ENCODE assay signal across 8 cellular contexts in the genomic region with DNA sequence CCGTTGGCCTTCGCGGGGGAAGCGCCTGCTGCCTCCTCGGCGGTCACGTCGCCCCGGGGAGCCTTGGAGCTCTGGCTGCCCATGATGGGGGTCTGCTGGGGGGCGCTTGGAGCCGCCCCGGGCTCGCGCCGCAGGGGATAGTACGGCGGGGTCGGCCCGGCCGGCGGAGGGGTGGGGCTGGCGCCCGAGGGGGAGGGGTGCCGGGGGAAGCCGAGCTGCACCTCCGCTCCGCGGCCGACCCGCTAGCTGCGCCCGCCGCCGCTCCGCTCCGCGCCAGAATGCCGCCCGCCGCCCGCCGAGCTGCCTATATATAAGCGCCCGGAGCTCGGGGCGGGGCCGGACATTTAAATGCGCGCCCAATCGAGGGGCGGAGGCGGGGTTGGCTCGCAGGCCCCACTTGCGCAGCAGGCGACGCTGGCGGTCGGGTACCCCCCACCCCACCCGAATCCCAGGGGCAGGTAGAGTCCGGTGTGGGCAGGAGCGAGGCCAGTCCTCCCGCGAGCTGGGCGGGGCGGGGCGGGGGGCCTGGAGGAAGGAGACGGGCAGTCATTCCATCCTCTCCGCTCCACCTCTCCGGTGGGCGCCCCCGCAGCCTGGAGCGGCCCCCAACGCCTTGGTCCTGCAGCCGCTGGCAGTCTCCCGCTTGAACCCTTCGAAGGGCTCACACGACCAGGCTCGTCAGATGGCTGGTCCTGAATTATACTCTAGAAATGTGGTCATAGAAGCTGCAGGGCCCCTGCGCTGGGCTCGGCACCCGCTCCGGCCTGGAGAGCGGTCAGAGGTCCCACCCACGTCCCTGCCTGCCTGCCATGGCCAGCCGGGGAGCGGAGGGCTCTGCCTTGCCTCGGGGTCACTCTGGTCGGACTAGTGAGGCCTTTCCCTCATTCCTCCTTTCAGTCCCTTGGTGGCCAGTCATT. TPM values are rescaled to one million over a fixed set of nuclear protein-coding genes. Genes with fewer than 3 reads are reported as not detected.
DNase-seq lines count a peak whose midpoint lies in the region; ATAC-seq, FAIRE-seq and TF ChIP-seq lines count a peak whose summit lies in the region.

A gene with protein sequence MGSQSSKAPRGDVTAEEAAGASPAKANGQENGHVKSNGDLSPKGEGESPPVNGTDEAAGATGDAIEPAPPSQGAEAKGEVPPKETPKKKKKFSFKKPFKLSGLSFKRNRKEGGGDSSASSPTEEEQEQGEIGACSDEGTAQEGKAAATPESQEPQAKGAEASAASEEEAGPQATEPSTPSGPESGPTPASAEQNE (minus strand): TSS at position 283 of the 917 bp plus-strand sequence. CDS start 200 bp downstream, at position 83.

- peak within 1 kb of the TSS; percentile 93 for H3K4me2 ChIP-seq in HepG2 (ENCODE audit: low read depth, low read length)

- peaks cover 31% of the 10 kb centered on the region for H3K36me3 Mint-ChIP-seq in activated CD4-positive, alpha-beta T cell treated with anti-CD3 and anti-CD28 coated beads, Interleukin-2, amount 10 ng/mL, durations not matched to agents 7 days and 5 days (ENCODE audit: low read depth)

- H2AFZ ChIP-seq in HepG2 (ENCODE audit: low read length) = no peak within 1 kb of the TSS

- no peak for TF ChIP-seq EP300 in HepG2 (IDR thresholded peaks at IDR 0.05; ENCODE audit: low read depth in 2 of 2, low read length in 2 of 2)
- no peak for TF ChIP-seq EP300 in HepG2 (CRISPR knock-in tag; IDR thresholded peaks at IDR 0.05; ENCODE audit: borderline replicate concordance)

- peak; percentile 91 to 93 for TF ChIP-seq POLR2A in HepG2 (IDR thresholded peaks at IDR 0.05; ENCODE audit: insufficient read depth in 1 of 2, low read depth in 2 of 2, low read length in 2 of 2)

- CTCF ChIA-PET in activated CD4-positive, alpha-beta T cell treated with anti-CD3 and anti-CD28 coated beads, Interleukin-2, amount 10 ng/mL, durations not matched to agents 7 days and 5 days (lab: Charles Lee) = interaction anchor here (0.5 to 1.8 kb wide), 11 partner anchors 9 to 154 kb away, joined by 3 to 6 read pairs (median 4); no protein-coding TSS in a partner anchor
- CTCF ChIA-PET in HepG2 (lab: Yijun Ruan, JAX; ENCODE audit: low intra/inter-chr PET ratio, low total read pairs) = interaction anchor here (1.7 kb wide), 1 partner anchor 15 kb away, joined by 4 read pairs; no protein-coding TSS in a partner anchor

- H3K9me3 ChIP-seq in colonic mucosa (no peaks in the 10 kb centered on the region), HepG2 (ENCODE audit: low read length) (no peaks in the 10 kb centered on the region)

- peaks cover 14% of the 10 kb centered on the region for H3K79me2 ChIP-seq in HepG2 (ENCODE audit: insufficient read depth, low read length)

- TF ChIP-seq RAD21 in HepG2 (CRISPR knock-in tag; IDR thresholded peaks at IDR 0.05) = no peak

- no TSS peak for BruUV-seq in HepG2 (replicated peaks; lab: Mats Ljungman, UMichigan)

- in situ Hi-C loops in HepG2 (cut with HindIII; ENCODE audit: extremely low pct_ligation_motif_present, low pct_unique_long_range_greater_than_20kb) = no loop called here

- H3K4me3 ChIP-seq in colonic mucosa (peak within 1 kb of the TSS; percentile 68), HepG2 (replicated peaks in 1 of 3; ENCODE audit: insufficient read depth in 1 of 3, low read depth in 2 of 3, low read length in 3 of 3) (peak within 1 kb of the TSS; percentile 70 to 95 (median 84))

- FAIRE-seq in HepG2 (lab: Jason Lieb, UNC) = no peak

- H3K27me3 Mint-ChIP-seq in activated CD4-positive, alpha-beta T cell treated with anti-CD3 and anti-CD28 coated beads, Interleukin-2, amount 10 ng/mL, durations not matched to agents 7 days and 5 days = no peaks in the 10 kb centered on the region

- 0% methylated on average over 9 of the region's 88 CpGs for WGBS in HepG2 (ENCODE audit: low lambda C conversion rate)

- POLR2A ChIA-PET in activated CD4-positive, alpha-beta T cell treated with anti-CD3 and anti-CD28 coated beads, Interleukin-2, amount 10 ng/mL, durations not matched to agents 7 days and 5 days (lab: Charles Lee) = interaction anchor here (0.5 to 1.4 kb wide), 9 partner anchors 9 to 120 kb away, joined by 3 to 6 read pairs (median 4); no protein-coding TSS in a partner anchor
- POLR2A ChIA-PET in HepG2 (lab: Yijun Ruan, JAX) = interaction anchor here (0.6 to 5.8 kb wide), 34 partner anchors 9 to 263 kb away, joined by 3 to 222 read pairs (median 4); a partner anchor contains a TSS

- peak within 1 kb of the TSS; percentile 56 for H3K27ac ChIP-seq in colonic mucosa
- peak within 1 kb of the TSS; percentile 68 for H3K27ac ChIP-seq in HepG2 (ENCODE audit: extremely low read length, insufficient read depth, low read length)

- H4K20me1 ChIP-seq in HepG2 (ENCODE audit: insufficient read depth, low read length) = peaks cover 14% of the 10 kb centered on the region

- peaks cover 36% of the 10 kb centered on the region for H3K4me1 ChIP-seq in colonic mucosa
- H3K4me1 ChIP-seq in HepG2 (ENCODE audit: insufficient read depth, low read length) = peaks cover 57% of the 10 kb centered on the region

- no peaks in the 10 kb centered on the region for H3K9me3 Mint-ChIP-seq in activated CD4-positive, alpha-beta T cell treated with anti-CD3 and anti-CD28 coated beads, Interleukin-2, amount 10 ng/mL, durations not matched to agents 7 days and 5 days

- TF ChIP-seq CTCF in colonic mucosa (IDR thresholded peaks at IDR 0.05) = no peak
- TF ChIP-seq CTCF in HepG2 (CRISPR knock-in tag; IDR thresholded peaks at IDR 0.05) = 0 out of 2 replicates have a peak, but pooled peaks have one; percentile 9

- no peak within 1 kb of the TSS for H3K27ac Mint-ChIP-seq in activated CD4-positive, alpha-beta T cell treated with anti-CD3 and anti-CD28 coated beads, Interleukin-2, amount 10 ng/mL, durations not matched to agents 7 days and 5 days

- H3K27me3 ChIP-seq in colonic mucosa (no peaks in the 10 kb centered on the region), HepG2 (ENCODE audit: control insufficient read depth in 1 of 2, insufficient read depth in 2 of 2, low read length in 2 of 2) (peaks cover 0 to 4% of the 10 kb centered on the region in 2 experiments; a peak in 2 of 5 replicates)

- intact Hi-C loops in colonic mucosa (cut with DNase I) (loop anchor here (10.0 kb wide), 1 partner anchor 91 kb away; a partner anchor contains a TSS), HepG2 (cut with micrococcal nuclease; ENCODE audit: unreplicated experiment) (loop anchor here (2.0 to 10.0 kb wide), 2 partner anchors 15 to 59 kb away; a partner anchor contains a TSS)

- peak; percentile 53 for ATAC-seq in GM18498 (IDR thresholded peaks at IDR 0.05; ENCODE audit: unreplicated experiment)
- peak; percentile 47 for ATAC-seq in HG03025 (IDR thresholded peaks at IDR 0.05; ENCODE audit: low FRiP score, unreplicated experiment)
- ATAC-seq in HepG2 = peak; percentile 49

- peaks cover 8% of the 10 kb centered on the region for H3K36me3 ChIP-seq in colonic mucosa
- peaks cover 16 to 32% of the 10 kb centered on the region in 2 experiments for H3K36me3 ChIP-seq in HepG2 (replicated peaks in 1 of 2; ENCODE audit: control insufficient read depth in 1 of 2, insufficient read depth in 2 of 2, low read length in 2 of 2)

- DNase-seq in NCI-H226 = peak; percentile 55
- DNase-seq in activated CD4-positive, alpha-beta T cell treated with anti-CD3 and anti-CD28 coated beads, Interleukin-2, amount 10 ng/mL, durations not matched to agents 7 days and 5 days = peak; percentile 82
- peak; percentile 85 for DNase-seq in colonic mucosa
- peak; percentile 63 for DNase-seq in HepG2 (ENCODE audit: low spot score)
- DNase-seq in stimulated activated CD4-positive, alpha-beta T cell treated with anti-CD3 and anti-CD28 coated beads, Interleukin-2, amount 100 ng/mL, for 48 hours = peak; percentile 73 to 84
- DNase-seq in COLO829 (ENCODE audit: low spot score) = no peak

- peaks cover 49% of the 10 kb centered on the region for H3K4me1 Mint-ChIP-seq in activated CD4-positive, alpha-beta T cell treated with anti-CD3 and anti-CD28 coated beads, Interleukin-2, amount 10 ng/mL, durations not matched to agents 7 days and 5 days

- peak within 1 kb of the TSS; percentile 82 for H3K4me3 Mint-ChIP-seq in activated CD4-positive, alpha-beta T cell treated with anti-CD3 and anti-CD28 coated beads, Interleukin-2, amount 10 ng/mL, durations not matched to agents 7 days and 5 days

- H3K9ac ChIP-seq in colonic mucosa (ENCODE audit: low read depth in 2 of 2, low read length in 2 of 2) = peak within 1 kb of the TSS; percentile 70 to 92
- peak within 1 kb of the TSS; percentile 91 for H3K9ac ChIP-seq in HepG2 (ENCODE audit: insufficient read depth, low read depth, low read length)

TF ChIP-seq in HepG2, 621 proteins besides CTCF, POLR2A, EP300 and RAD21 (continues in another document):
- no peak for TF ChIP-seq STAT5B (CRISPR knock-in tag; IDR thresholded peaks at IDR 0.05)
- no peak for TF ChIP-seq CHD4 (IDR thresholded peaks at IDR 0.05; ENCODE audit: borderline replicate concordance, low read length)

RNA-seq across cellular contexts. Expression of the gene that starts here (rescaled TPM):
- total RNA-seq in activated CD4-positive, alpha-beta T cell treated with anti-CD3 and anti-CD28 coated beads, Interleukin-2, amount 10 ng/mL, durations not matched to agents 7 days and 5 days = 10 to 100 TPM; 31.0 to 31.6 TPM
- total RNA-seq in colonic mucosa = 100 to 1,000 TPM; 174 to 199 TPM
- 81.9 and 85.1 TPM in 2 replicates for total RNA-seq in HepG2 (2016; rRNA removed; fragmentation: Illumina TruSeq; extraction: Trizol)
- total RNA-seq in HepG2 (2016; cell fraction: cytosol; rRNA removed; fragmentation: Illumina TruSeq; extraction: Trizol; ENCODE audit: low read depth) = 39.3 and 48.2 TPM in 2 replicates
- total RNA-seq in HepG2 (2016; cell fraction: insoluble cytoplasmic fraction; rRNA removed; fragmentation: Illumina TruSeq; extraction: Trizol) = 79.9 and 80.4 TPM in 2 replicates
- total RNA-seq in HepG2 (2016; cell fraction: membrane; rRNA removed; fragmentation: Illumina TruSeq; extraction: Trizol) = 99.4 and 121 TPM in 2 replicates
- total RNA-seq in HepG2 (2016; cell fraction: nucleus; rRNA removed; fragmentation: Illumina TruSeq; extraction: Trizol) = 41.2 and 48.0 TPM in 2 replicates
- 134 and 155 TPM in 2 replicates for polyA plus RNA-seq in HepG2 (2011; rRNA removed)
- polyA plus RNA-seq in HepG2 (2011; cell fraction: cytosol; rRNA removed) = 175 and 198 TPM in 2 replicates
- 42.9 and 54.2 TPM in 2 replicates for polyA plus RNA-seq in HepG2 (2011; cell fraction: nucleus; rRNA removed)
- polyA plus RNA-seq in HepG2 (2012) = 93.4 and 110 TPM in 2 replicates
- polyA plus RNA-seq in HepG2 (2016; cell fraction: cytosol; fragmentation: Illumina TruSeq; extraction: Trizol; ENCODE audit: low read depth) = 130 and 155 TPM in 2 replicates
- 249 and 301 TPM in 2 replicates for polyA plus RNA-seq in HepG2 (2016; cell fraction: insoluble cytoplasmic fraction; fragmentation: Illumina TruSeq; extraction: Trizol; ENCODE audit: low read depth)
- polyA plus RNA-seq in HepG2 (2016; cell fraction: membrane; fragmentation: Illumina TruSeq; extraction: Trizol; ENCODE audit: low read depth) = 253 and 267 TPM in 2 replicates
- polyA plus RNA-seq in HepG2 (2016; cell fraction: nucleus; fragmentation: Illumina TruSeq; extraction: Trizol; ENCODE audit: insufficient read depth, low read depth) = 142 and 146 TPM in 2 replicates
- polyA minus RNA-seq in HepG2 (2011; rRNA and poly(A)+ RNA removed; ENCODE audit: low replicate concordance) = 31.7 and 183 TPM in 2 replicates
- 56.3 and 59.3 TPM in 2 replicates for polyA minus RNA-seq in HepG2 (2011; cell fraction: cytosol; rRNA and poly(A)+ RNA removed)
- 34.6 and 44.4 TPM in 2 replicates for polyA minus RNA-seq in HepG2 (2011; cell fraction: nucleus; rRNA and poly(A)+ RNA removed)
